ENCODE assay signal across 30 cellular contexts in genomic region chr6:111072801-111073360, GRCh38.
"Had no signal": no experiment of that assay in that cellular context is flagged by ENCODE, and none has a peak within 500 bp of the region (broad histone marks: within the 10 kb centered on the region; RNA-seq: fewer than 3 reads in every experiment).

No MANE protein-coding gene starts in this region.

- H3K27ac Mint-ChIP-seq: naive thymus-derived CD4-positive, alpha-beta T cell; natural killer cell; nephron; neural progenitor cell; progenitor cell of endocrine pancreas; stimulated activated memory B cell treated with anti-CD40 and anti-IgM and Interleukin-4, amounts not matched to agents 10 μg/mL and 1 μg/mL and 100 μg/mL, for 72 hours had no signal

- DNase-seq: naive thymus-derived CD4-positive, alpha-beta T cell; natural killer cell; occipital lobe; pancreas; posterior cingulate gyrus; psoas muscle; right cardiac atrium; spleen; stimulated activated CD4-positive, alpha-beta T cell treated with anti-CD3 and anti-CD28 coated beads, Interleukin-12 subunit alpha, Interleukin-12 subunit beta, amount 100 ng/mL, for 4 hours; stimulated activated CD4-positive, alpha-beta T cell treated with anti-CD3 and anti-CD28 coated beads, Interleukin-1b, Interleukin-23, amount 100 ng/mL, for 48 hours; stimulated activated CD4-positive, alpha-beta T cell treated with anti-CD3 and anti-CD28 coated beads, Interleukin-4, amount 100 ng/mL, for 1 hour; stimulated activated CD4-positive, alpha-beta T cell treated with anti-CD3 and anti-CD28 coated beads, Interleukin-4, amount 100 ng/mL, for 4 hours; stimulated activated CD8-positive, alpha-beta memory T cell treated with anti-CD3 and anti-CD28 coated beads, Interleukin-4, amount 100 ng/mL, for 48 hours; stimulated activated naive CD4-positive, alpha-beta T cell; stimulated activated naive CD8-positive, alpha-beta T cell treated with anti-CD3 and anti-CD28 coated beads, Interleukin-15, Interleukin-2, amounts not matched to agents 100 U/mL and 50 U/mL, for 24 hours; stomach; thyroid gland; trophoblast cell; upper lobe of left lung had no signal

- H3K4me3 ChIP-seq: neural progenitor cell, pancreas, psoas muscle, skin epidermis, smooth muscle cell, spleen, stomach, thoracic aorta, thyroid gland, tibial nerve, upper lobe of left lung, vagina had no signal

- H3K4me1 Mint-ChIP-seq: natural killer cell; stimulated activated memory B cell treated with anti-CD40 and anti-IgM and Interleukin-4, amounts not matched to agents 10 μg/mL and 1 μg/mL and 100 μg/mL, for 72 hours had no signal

- H3K4me2 ChIP-seq: neural progenitor cell, smooth muscle cell had no signal

- FAIRE-seq: pancreas, urothelium cell line had no signal

- H3K9ac ChIP-seq: neural progenitor cell had no signal

- H3K4me1 ChIP-seq: neural progenitor cell, pancreas, spleen, tibial nerve, upper lobe of left lung, vagina had no signal

- H3K9me3 ChIP-seq: pancreas, psoas muscle, spleen, stomach, thoracic aorta, thyroid gland, tibial nerve, upper lobe of left lung, vagina had no signal

- H3K36me3 Mint-ChIP-seq: naive thymus-derived CD4-positive, alpha-beta T cell; natural killer cell; neural progenitor cell; stimulated activated memory B cell treated with anti-CD40 and anti-IgM and Interleukin-4, amounts not matched to agents 10 μg/mL and 1 μg/mL and 100 μg/mL, for 72 hours had no signal

- H3K9me3 Mint-ChIP-seq: naive thymus-derived CD4-positive, alpha-beta T cell; natural killer cell; nephron; neural progenitor cell; stimulated activated memory B cell treated with anti-CD40 and anti-IgM and Interleukin-4, amounts not matched to agents 10 μg/mL and 1 μg/mL and 100 μg/mL, for 72 hours had no signal

- H3K36me3 ChIP-seq: neural progenitor cell, pancreas, spleen, stomach, thoracic aorta, thyroid gland, tibial nerve, upper lobe of left lung, vagina had no signal

- H3K4me3 Mint-ChIP-seq: naive thymus-derived CD4-positive, alpha-beta T cell; natural killer cell; nephron; neural progenitor cell; stimulated activated memory B cell treated with anti-CD40 and anti-IgM and Interleukin-4, amounts not matched to agents 10 μg/mL and 1 μg/mL and 100 μg/mL, for 72 hours had no signal

- H3K27me3 ChIP-seq: pancreas, stomach, thyroid gland, upper lobe of left lung, vagina had no signal

- H3K27ac ChIP-seq: neural progenitor cell, pancreas, psoas muscle, skin epidermis, spleen, stomach, thoracic aorta, thyroid gland, tibial nerve, upper lobe of left lung, vagina had no signal

- ATAC-seq: naive thymus-derived CD4-positive, alpha-beta T cell; natural killer cell; pancreas; psoas muscle; right cardiac atrium; sciatic nerve; stimulated activated memory B cell treated with anti-CD40 and anti-IgM and Interleukin-4, amounts not matched to agents 10 μg/mL and 1 μg/mL and 100 μg/mL, for 72 hours; stimulated activated naive CD8-positive, alpha-beta T cell treated with anti-CD3 and anti-CD28 coated beads, Interleukin-15, Interleukin-2, amounts not matched to agents 100 U/mL and 50 U/mL, for 24 hours had no signal

- H2AFZ ChIP-seq: neural progenitor cell had no signal
